17 cellular contexts compared by ENCODE assay signal in genomic region chr6:106180208-106180607, GRCh38.
"Had no signal": no experiment of that assay in that cellular context is flagged by ENCODE, and none has a peak within 500 bp of the region (broad histone marks: within the 10 kb centered on the region; RNA-seq: fewer than 3 reads in every experiment).

No MANE protein-coding gene starts in this region.

- DNase-seq: activated B cell treated with CpG ODN at 0.5 μM for 24 hours; activated CD4-positive, alpha-beta T cell treated with anti-CD3 and anti-CD28 coated beads, Interleukin-2, amount 10 ng/mL, durations not matched to agents 7 days and 5 days; activated CD8-positive, alpha-beta memory T cell treated with anti-CD3 and anti-CD28 coated beads for 24 hours; glutamatergic neuron; hypothalamus; kidney; left ventricle myocardium superior; nucleus accumbens; stimulated activated CD4-positive, alpha-beta T cell treated with anti-CD3 and anti-CD28 coated beads, Interleukin-4, amount 100 ng/mL, for 4 hours; stimulated activated CD8-positive, alpha-beta memory T cell treated with anti-CD3 and anti-CD28 coated beads, Interleukin-4, amount 100 ng/mL, for 48 hours; stimulated activated naive CD4-positive, alpha-beta T cell treated with Interleukin-2 at 50 U/mL for 16 hours; trophoblast cell had no signal

- H3K36me3 ChIP-seq: ascending aorta, esophagus muscularis mucosa, right atrium auricular region had no signal

- H3K9me3 ChIP-seq: ascending aorta, esophagus muscularis mucosa, right atrium auricular region had no signal

- H3K27ac ChIP-seq: ascending aorta, esophagus muscularis mucosa, right atrium auricular region had no signal

- H3K27me3 ChIP-seq: ascending aorta, esophagus muscularis mucosa, right atrium auricular region had no signal

- FAIRE-seq: bronchial epithelial cell, kidney had no signal

- H3K4me3 ChIP-seq: ascending aorta, esophagus muscularis mucosa, right atrium auricular region, skin epidermis had no signal

- H3K4me1 ChIP-seq: ascending aorta, esophagus muscularis mucosa, right atrium auricular region had no signal
